Comparison of ENCODE assay signal across 8 cellular contexts in the genomic region with DNA sequence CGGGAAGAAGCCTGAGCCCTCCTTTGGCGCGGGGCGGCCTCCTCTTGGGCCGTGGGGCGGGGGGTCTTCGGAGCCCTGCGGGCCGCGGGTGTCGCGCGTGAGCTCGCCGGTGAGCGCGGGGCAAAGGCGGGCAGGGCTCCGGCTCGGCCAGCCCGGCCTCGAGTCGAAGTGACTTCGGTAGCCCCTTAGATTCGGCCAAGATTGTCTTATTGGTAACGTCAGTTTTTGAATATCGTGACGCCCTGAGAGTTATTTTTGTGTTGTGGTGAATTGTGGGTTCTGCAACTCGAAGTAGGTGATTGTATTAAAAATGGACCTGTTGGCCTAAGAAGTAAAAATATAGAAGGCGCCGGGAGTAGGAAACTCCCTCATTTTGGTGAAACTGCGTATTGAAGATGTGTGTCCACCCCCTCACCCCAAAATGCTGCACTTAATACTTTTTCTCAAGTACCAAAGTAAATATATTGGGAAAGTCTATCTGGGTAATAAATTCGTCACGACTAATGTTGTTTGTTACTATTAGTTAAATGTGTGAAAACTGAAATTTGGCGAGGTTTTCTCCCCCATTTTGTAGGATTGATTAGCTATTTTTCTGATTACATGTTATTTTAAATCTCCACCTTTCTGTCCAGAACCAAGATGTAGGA. TPM values are rescaled to one million over a fixed set of nuclear protein-coding genes. Genes with fewer than 3 reads are reported as not detected.
DNase-seq lines count a peak whose midpoint lies in the region; ATAC-seq and TF ChIP-seq lines count a peak whose summit lies in the region.

No MANE protein-coding gene starts in this region.

- no peaks in the 10 kb centered on the region for H3K9me3 ChIP-seq in SJSA1 (replicated peaks)
- no peaks in the 10 kb centered on the region for H3K9me3 ChIP-seq in esophagus muscularis mucosa
- H3K9me3 ChIP-seq in neural cell (ENCODE audit: low read length): no peaks in the 10 kb centered on the region

- no peaks in the 10 kb centered on the region for H3K27me3 ChIP-seq in SJSA1 (replicated peaks)
- no peaks in the 10 kb centered on the region for H3K27me3 ChIP-seq in esophagus muscularis mucosa
- no peaks in the 10 kb centered on the region for H3K27me3 ChIP-seq in neural cell (ENCODE audit: insufficient read depth, low read depth, low read length)

- TF ChIP-seq RAD21 in neural cell (conservative IDR thresholded peaks at IDR 0.05): no peak

- no peak for TF ChIP-seq EP300 in esophagus muscularis mucosa (IDR thresholded peaks at IDR 0.05)
- no peak for TF ChIP-seq EP300 in neural cell (conservative IDR thresholded peaks at IDR 0.05; ENCODE audit: poor library complexity, severe bottlenecking)

- peak overlapping the region; percentile 83 for H3K4me3 ChIP-seq in SJSA1
- peak overlapping the region; percentile 92 to 98 (median 94) for H3K4me3 ChIP-seq in esophagus muscularis mucosa
- peak overlapping the region; percentile 94 for H3K4me3 ChIP-seq in neural cell (ENCODE audit: low read length)

- TF ChIP-seq CTCF in esophagus muscularis mucosa (IDR thresholded peaks at IDR 0.05): no peak
- no peak for TF ChIP-seq CTCF in neural cell (IDR thresholded peaks at IDR 0.05; ENCODE audit: poor library complexity, severe bottlenecking)

- no peaks in the 10 kb centered on the region for H3K9me2 ChIP-seq in neural cell (ENCODE audit: insufficient read depth, low read length)

- H3K4me2 ChIP-seq in neural cell (ENCODE audit: low read length): peak overlapping the region; percentile 80

- peak; percentile 13 for ATAC-seq in HG02852 (IDR thresholded peaks at IDR 0.05; ENCODE audit: unreplicated experiment)

- H2AFZ ChIP-seq in neural cell (ENCODE audit: low read depth, low read length): peak overlapping the region; percentile 79

- H3K27ac ChIP-seq in SJSA1: peak overlapping the region; percentile 93
- H3K27ac ChIP-seq in esophagus muscularis mucosa (replicated peaks in 1 of 4): peak overlapping the region; percentile 96 to 99 (median 98)
- peak overlapping the region; percentile 98 for H3K27ac ChIP-seq in neural cell (ENCODE audit: low read length)

- H3K36me3 ChIP-seq in SJSA1 (peaks cover 50% of the 10 kb centered on the region), esophagus muscularis mucosa (peaks cover 0 to 26% (median 18%) of the 10 kb centered on the region in 4 donors), neural cell (ENCODE audit: insufficient read depth, low read length) (peaks cover 4% of the 10 kb centered on the region)

- intact Hi-C loops in esophagus muscularis mucosa (cut with DNase I): loop anchor here (2.0 kb wide), 1 partner anchor 98 kb away; no protein-coding TSS in a partner anchor

- peaks cover 22% of the 10 kb centered on the region for H3K4me1 ChIP-seq in SJSA1 (replicated peaks)
- H3K4me1 ChIP-seq in esophagus muscularis mucosa: peaks cover 45 to 61% (median 58%) of the 10 kb centered on the region in 4 donors

- peaks cover 6% of the 10 kb centered on the region for H3F3A ChIP-seq in neural cell (ENCODE audit: insufficient read depth, low read length, poor library complexity, severe bottlenecking)

- WGBS in esophagus muscularis mucosa: under 1% methylated on average over 31 of the region's 35 CpGs

- H4K20me1 ChIP-seq in neural cell (ENCODE audit: insufficient read depth): peaks cover 4% of the 10 kb centered on the region

- peaks cover 55% of the 10 kb centered on the region for H3K79me2 ChIP-seq in neural cell (replicated peaks; ENCODE audit: insufficient read depth, low read length)

- DNase-seq in NCI-H82 (lab: John Stamatoyannopoulos, UW) (peak; percentile 79), NCI-H82 treated with DMSO at 0.1 percent for 48 hours (lab: John Stamatoyannopoulos, UW; ENCODE audit: unreplicated experiment) (no peak), SJSA1 (ENCODE audit: low read depth in 1 of 2, low spot score in 2 of 2) (no peak), esophagus muscularis mucosa (ENCODE audit: extremely low spot score) (peak; percentile 92), NCI-H526 treated with DMSO at 0.1 percent for 48 hours (lab: John Stamatoyannopoulos, UW) (no peak), SHP77 (lab: John Stamatoyannopoulos, UW) (no peak)

- H3K9ac ChIP-seq in neural cell (ENCODE audit: low read length): peak overlapping the region; percentile 99

- TF ChIP-seq POLR2A in esophagus muscularis mucosa (IDR thresholded peaks at IDR 0.05; ENCODE audit: low read depth): no peak

TF ChIP-seq in neural cell, 6 proteins besides CTCF, POLR2A, EP300 and RAD21:
- TF ChIP-seq POLR2AphosphoS5 (IDR thresholded peaks at IDR 0.05) (no peak), TAF1 (IDR thresholded peaks at IDR 0.05; ENCODE audit: low read depth) (no peak), SMC3 (conservative IDR thresholded peaks at IDR 0.05; ENCODE audit: poor library complexity) (no peak), REST (IDR thresholded peaks at IDR 0.05; ENCODE audit: borderline replicate concordance) (no peak), EZH2 (IDR thresholded peaks at IDR 0.05; ENCODE audit: borderline replicate concordance, insufficient read depth, low read length, poor library complexity, severe bottlenecking) (no peak), MXI1 (conservative IDR thresholded peaks at IDR 0.05; ENCODE audit: poor library complexity, severe bottlenecking) (no peak)

RNA-seq across cellular contexts. Expression of gene MARCHF7, which starts 0.7 kb away (rescaled TPM):
- total RNA-seq in SJSA1 (2014; rRNA removed; shearing (Covaris generic)): 129 and 225 TPM in 2 replicates
- 100 to 1,000 TPM in 1 of 4 donors, 10 to 100 TPM in 3; 60.1 to 101 (median 89.4) TPM for total RNA-seq in esophagus muscularis mucosa
- polyA plus RNA-seq in neural cell: 179 and 193 TPM in 2 replicates
- 347 and 382 TPM in 2 replicates for polyA minus RNA-seq in neural cell

Comparison
In these comparisons a context has a peak if more than half of its experiments do, and no peak if none do; other contexts are left out.
1. DNase-seq: peak in NCI-H82 (single experiment) and esophagus muscularis mucosa (single experiment); none in NCI-H82 treated with DMSO at 0.1 percent for 48 hours (single experiment), SJSA1 (0 of 2), NCI-H526 treated with DMSO at 0.1 percent for 48 hours (single experiment) and SHP77 (0 of 2).
2. Peak in every context shown above with its lines, with median percentiles within 50 percentile points of each other: H3K27ac ChIP-seq and H3K4me3 ChIP-seq.